In the genomic region with DNA sequence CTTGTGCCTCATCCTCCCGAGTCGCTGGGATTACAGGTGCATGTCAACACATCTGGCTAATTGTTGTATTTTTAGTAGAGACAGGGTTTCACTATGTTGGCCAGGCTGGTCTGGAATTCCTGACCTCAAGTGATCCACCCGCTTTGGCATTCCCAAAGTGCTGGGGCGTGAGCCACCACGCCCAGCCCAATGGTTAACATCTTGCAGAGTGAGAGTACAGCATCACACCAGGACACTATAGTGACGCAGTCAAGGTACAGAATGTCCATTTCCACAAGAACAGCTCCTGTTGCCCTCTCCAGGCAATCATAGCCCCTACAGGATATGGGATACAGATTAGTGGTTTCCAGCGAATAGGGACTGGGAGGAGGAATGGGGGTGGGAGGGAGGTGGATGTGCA, we compare ENCODE assay signal across 1 cellular context.
TF ChIP-seq lines count a peak whose summit lies in the region.

No MANE protein-coding gene starts in this region.

TF ChIP-seq in K562, 482 proteins besides CTCF, POLR2A, EP300 and RAD21:
- TF ChIP-seq, protein P1, sequence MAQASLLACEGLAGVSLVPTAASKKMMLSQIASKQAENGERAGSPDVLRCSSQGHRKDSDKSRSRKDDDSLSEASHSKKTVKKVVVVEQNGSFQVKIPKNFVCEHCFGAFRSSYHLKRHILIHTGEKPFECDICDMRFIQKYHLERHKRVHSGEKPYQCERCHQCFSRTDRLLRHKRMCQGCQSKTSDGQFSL (CRISPR knock-in tag; IDR thresholded peaks at IDR 0.05), result no peak
- TF ChIP-seq, protein P1 (tag; IDR thresholded peaks at IDR 0.05), result no peak
- TF ChIP-seq ZNF134 (CRISPR knock-in tag; conservative IDR thresholded peaks at IDR 0.05) (no peak), KAT8 (IDR thresholded peaks at IDR 0.05; ENCODE audit: low read depth) (no peak), HNRNPLL (IDR thresholded peaks at IDR 0.05; ENCODE audit: low read depth, low read length, poor library complexity, severe bottlenecking) (no peak)
- TF ChIP-seq, protein P2, sequence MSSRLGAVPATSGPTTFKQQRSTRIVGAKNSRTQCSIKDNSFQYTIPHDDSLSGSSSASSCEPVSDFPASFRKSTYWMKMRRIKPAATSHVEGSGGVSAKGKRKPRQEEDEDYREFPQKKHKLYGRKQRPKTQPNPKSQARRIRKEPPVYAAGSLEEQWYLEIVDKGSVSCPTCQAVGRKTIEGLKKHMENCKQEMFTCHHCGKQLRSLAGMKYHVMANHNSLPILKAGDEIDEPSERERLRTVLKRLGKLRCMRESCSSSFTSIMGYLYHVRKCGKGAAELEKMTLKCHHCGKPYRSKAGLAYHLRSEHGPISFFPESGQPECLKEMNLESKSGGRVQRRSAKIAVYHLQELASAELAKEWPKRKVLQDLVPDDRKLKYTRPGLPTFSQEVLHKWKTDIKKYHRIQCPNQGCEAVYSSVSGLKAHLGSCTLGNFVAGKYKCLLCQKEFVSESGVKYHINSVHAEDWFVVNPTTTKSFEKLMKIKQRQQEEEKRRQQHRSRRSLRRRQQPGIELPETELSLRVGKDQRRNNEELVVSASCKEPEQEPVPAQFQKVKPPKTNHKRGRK (tag; IDR thresholded peaks at IDR 0.05), result no peak
- TF ChIP-seq, protein P3, sequence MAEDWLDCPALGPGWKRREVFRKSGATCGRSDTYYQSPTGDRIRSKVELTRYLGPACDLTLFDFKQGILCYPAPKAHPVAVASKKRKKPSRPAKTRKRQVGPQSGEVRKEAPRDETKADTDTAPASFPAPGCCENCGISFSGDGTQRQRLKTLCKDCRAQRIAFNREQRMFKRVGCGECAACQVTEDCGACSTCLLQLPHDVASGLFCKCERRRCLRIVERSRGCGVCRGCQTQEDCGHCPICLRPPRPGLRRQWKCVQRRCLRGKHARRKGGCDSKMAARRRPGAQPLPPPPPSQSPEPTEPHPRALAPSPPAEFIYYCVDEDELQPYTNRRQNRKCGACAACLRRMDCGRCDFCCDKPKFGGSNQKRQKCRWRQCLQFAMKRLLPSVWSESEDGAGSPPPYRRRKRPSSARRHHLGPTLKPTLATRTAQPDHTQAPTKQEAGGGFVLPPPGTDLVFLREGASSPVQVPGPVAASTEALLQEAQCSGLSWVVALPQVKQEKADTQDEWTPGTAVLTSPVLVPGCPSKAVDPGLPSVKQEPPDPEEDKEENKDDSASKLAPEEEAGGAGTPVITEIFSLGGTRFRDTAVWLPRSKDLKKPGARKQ (CRISPR knock-in tag; IDR thresholded peaks at IDR 0.05), result no peak
